In genomic region chr2:60872510-60872928, GRCh38 we compare ENCODE assay signal across 12 cellular contexts. TPM values are rescaled to one million over a fixed set of nuclear protein-coding genes. Genes with fewer than 3 reads are reported as not detected.
A peak's percentile ranks its signal among the peaks of the same experiment; 100 is the strongest.
DNase-seq lines count a peak whose midpoint lies in the region; ATAC-seq and TF ChIP-seq lines count a peak whose summit lies in the region.
"Had no signal": no experiment of that assay in that cellular context is flagged by ENCODE, and none has a peak within 500 bp of the region (broad histone marks: within the 10 kb centered on the region; RNA-seq: fewer than 3 reads in every experiment).

No MANE protein-coding gene starts in this region.

- intact Hi-C loops in activated CD4-positive, alpha-beta T cell treated with anti-CD3 and anti-CD28 coated beads, Interleukin-2, amount 10 ng/mL, durations not matched to agents 24 days and 14 days (cut with micrococcal nuclease), result loop anchor here (1.0 kb wide), 5 partner anchors 9 to 105 kb away; partner anchors contain the start of gene REL

- ATAC-seq in GM21723 (IDR thresholded peaks at IDR 0.05; ENCODE audit: unreplicated experiment), result peak; percentile 50
- peak; percentile 31 for ATAC-seq in HG03442 (IDR thresholded peaks at IDR 0.05; ENCODE audit: unreplicated experiment)
- ATAC-seq in memory B cell (ENCODE audit: low read depth), result no peak
- ATAC-seq: A549 had no signal

- TF ChIP-seq CTCF in endothelial cell (IDR thresholded peaks at IDR 0.05; ENCODE audit: unreplicated experiment), result no peak

- no peak overlapping the region for H3K4me3 Mint-ChIP-seq in activated CD4-positive, alpha-beta T cell treated with anti-CD3 and anti-CD28 coated beads, Interleukin-2, amount 10 ng/mL, durations not matched to agents 24 days and 14 days
- H3K4me3 Mint-ChIP-seq in memory B cell (peak overlapping the region; percentile 8), endothelial cell (ENCODE audit: unreplicated experiment) (no peak overlapping the region)

- no peak for DNase-seq in activated CD4-positive, alpha-beta T cell treated with anti-CD3 and anti-CD28 coated beads, Interleukin-2, amount 10 ng/mL, durations not matched to agents 24 days and 14 days
- no peak for DNase-seq in activated CD4-positive, alpha-beta T cell treated with anti-CD3 and anti-CD28 coated beads for 4 hours
- DNase-seq in memory B cell (ENCODE audit: low spot score in 2 of 2), result no peak
- no peak for DNase-seq in stimulated activated CD4-positive, alpha-beta T cell treated with anti-CD3 and anti-CD28 coated beads, Interleukin-4, amount 100 ng/mL, for 1 hour
- DNase-seq in endothelial cell (ENCODE audit: low spot score), result no peak
- DNase-seq in NCI-H2171 (lab: John Stamatoyannopoulos, UW), result no peak
- DNase-seq: DMS79, NCI-H146, T1000 had no signal

- no peaks in the 10 kb centered on the region for H3K27me3 Mint-ChIP-seq in activated CD4-positive, alpha-beta T cell treated with anti-CD3 and anti-CD28 coated beads, Interleukin-2, amount 10 ng/mL, durations not matched to agents 24 days and 14 days
- H3K27me3 Mint-ChIP-seq in memory B cell (no peaks in the 10 kb centered on the region), endothelial cell (ENCODE audit: unreplicated experiment) (peaks cover 1% of the 10 kb centered on the region)

- peaks cover 10% of the 10 kb centered on the region for H3K36me3 Mint-ChIP-seq in activated CD4-positive, alpha-beta T cell treated with anti-CD3 and anti-CD28 coated beads, Interleukin-2, amount 10 ng/mL, durations not matched to agents 24 days and 14 days (ENCODE audit: low read depth)
- peaks cover 8% of the 10 kb centered on the region for H3K36me3 Mint-ChIP-seq in memory B cell
- H3K36me3 Mint-ChIP-seq in endothelial cell (ENCODE audit: low read depth, unreplicated experiment), result no peaks in the 10 kb centered on the region

- peak overlapping the region; percentile 51 for H3K27ac Mint-ChIP-seq in activated CD4-positive, alpha-beta T cell treated with anti-CD3 and anti-CD28 coated beads, Interleukin-2, amount 10 ng/mL, durations not matched to agents 24 days and 14 days
- H3K27ac Mint-ChIP-seq in memory B cell (peak overlapping the region; percentile 84), endothelial cell (ENCODE audit: unreplicated experiment) (no peak overlapping the region)

- peaks cover 9% of the 10 kb centered on the region for H3K9me3 Mint-ChIP-seq in activated CD4-positive, alpha-beta T cell treated with anti-CD3 and anti-CD28 coated beads, Interleukin-2, amount 10 ng/mL, durations not matched to agents 24 days and 14 days
- H3K9me3 Mint-ChIP-seq in memory B cell (peaks cover 5% of the 10 kb centered on the region), endothelial cell (ENCODE audit: unreplicated experiment) (no peaks in the 10 kb centered on the region)

- peaks cover 22% of the 10 kb centered on the region for H3K4me1 Mint-ChIP-seq in activated CD4-positive, alpha-beta T cell treated with anti-CD3 and anti-CD28 coated beads, Interleukin-2, amount 10 ng/mL, durations not matched to agents 24 days and 14 days
- H3K4me1 Mint-ChIP-seq in memory B cell (peaks cover 25% of the 10 kb centered on the region), endothelial cell (ENCODE audit: unreplicated experiment) (peaks cover 4% of the 10 kb centered on the region)

RNA-seq across cellular contexts. Expression of gene REL, which starts 8.9 kb away (rescaled TPM):
- 84.9 and 88.7 TPM in 2 replicates for total RNA-seq in activated CD4-positive, alpha-beta T cell treated with anti-CD3 and anti-CD28 coated beads, Interleukin-2, amount 10 ng/mL, durations not matched to agents 24 days and 14 days
- total RNA-seq in endothelial cell (ENCODE audit: unreplicated experiment), result 16.4 TPM
